Comparison of ENCODE assay signal across 15 cellular contexts in the genomic region with DNA sequence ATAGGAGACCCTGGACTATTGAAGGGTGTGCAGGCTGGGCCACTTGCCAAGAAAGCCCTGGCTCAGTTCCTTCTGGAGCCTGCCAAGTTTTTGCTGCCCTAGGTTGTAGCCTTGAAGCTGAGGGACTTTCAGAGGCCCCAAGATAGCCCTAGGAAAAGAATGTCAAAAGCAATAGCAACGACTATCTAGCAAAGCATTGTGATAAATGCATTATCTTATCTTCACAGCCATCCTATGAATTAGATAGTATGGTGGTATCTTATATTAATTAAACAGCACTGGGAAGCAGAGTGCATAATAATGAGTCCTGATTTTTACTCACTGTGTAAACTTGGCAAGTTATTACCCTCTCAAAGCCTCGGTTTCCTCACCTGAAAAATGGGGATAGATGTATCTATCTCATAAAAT.
DNase-seq lines count a peak whose midpoint lies in the region; ATAC-seq and TF ChIP-seq lines count a peak whose summit lies in the region.
"Had no signal": no experiment of that assay in that cellular context is flagged by ENCODE, and none has a peak within 500 bp of the region (broad histone marks: within the 10 kb centered on the region; RNA-seq: fewer than 3 reads in every experiment).

No MANE protein-coding gene starts in this region.

- intact Hi-C loops in heart left ventricle (cut with DNase I), result no loop called here

- no peaks in the 10 kb centered on the region; the same call in 1 of the 2 replicates for H3K4me1 ChIP-seq in HEK293 (ENCODE audit: control insufficient read depth, insufficient read depth, low read length)
- H3K4me1 ChIP-seq in RWPE2 (ENCODE audit: insufficient read depth, poor library complexity, severe bottlenecking), result peaks cover 33% of the 10 kb centered on the region
- peaks cover 0 to 22% (median 3%) of the 10 kb centered on the region in 12 donors for H3K4me1 ChIP-seq in heart left ventricle
- H3K4me1 ChIP-seq: SJCRH30 had no signal

- POLR2A ChIA-PET in HEK293 (lab: Yijun Ruan, JAX), result no interaction called here

- H3K27me3 ChIP-seq in RWPE2 (ENCODE audit: insufficient read depth, poor library complexity, severe bottlenecking) (no peaks in the 10 kb centered on the region), heart left ventricle (no peaks in the 10 kb centered on the region)
- H3K27me3 ChIP-seq: SJCRH30 had no signal

- no peak overlapping the region for H3K4me3 ChIP-seq in HEK293 (ENCODE audit: low read depth, low read length)
- H3K4me3 ChIP-seq in RWPE2 (ENCODE audit: severe bottlenecking), result no peak overlapping the region
- H3K4me3 ChIP-seq in heart left ventricle, result no peak overlapping the region
- H3K4me3 ChIP-seq: K562, prostate gland, SJCRH30 had no signal

- H3K9me3 ChIP-seq in HEK293 (ENCODE audit: control insufficient read depth, insufficient read depth, low read depth, low read length) (no peaks in the 10 kb centered on the region), RWPE2 (ENCODE audit: severe bottlenecking) (no peaks in the 10 kb centered on the region), heart left ventricle (no peaks in the 10 kb centered on the region)
- H3K9me3 ChIP-seq: prostate gland, SJCRH30 had no signal

- TF ChIP-seq CTCF in HEK293 (tag by site-specific recombination; IDR thresholded peaks at IDR 0.05) (no peak), RWPE2 (IDR thresholded peaks at IDR 0.05; ENCODE audit: poor library complexity, severe bottlenecking) (no peak), heart left ventricle (IDR thresholded peaks at IDR 0.05) (no peak)

- TF ChIP-seq POLR2A in heart left ventricle (IDR thresholded peaks at IDR 0.05), result no peak

- H3K27ac ChIP-seq in HEK293 (ENCODE audit: extremely low read depth, low read depth, low read length) (no peak overlapping the region), RWPE2 (ENCODE audit: poor library complexity, severe bottlenecking) (peak overlapping the region; percentile 79), heart left ventricle (peak overlapping the region in 4 of 12 donors; percentile 6 to 75 (median 31))
- H3K27ac ChIP-seq: prostate gland, SJCRH30 had no signal

- DNase-seq in RWPE2 (ENCODE audit: low spot score) (no peak), heart left ventricle (peak; percentile 58 to 75 (median 69)), renal cortical epithelial cell (ENCODE audit: low read depth) (peak; percentile 44), NCI-H510A treated with DMSO at 0.1 percent for 48 hours (lab: John Stamatoyannopoulos, UW) (no peak), SHP77 treated with DMSO at 0.1 percent for 48 hours (lab: John Stamatoyannopoulos, UW) (no peak), NOMO-1 (lab: John Stamatoyannopoulos, UW; ENCODE audit: unreplicated experiment in 2 of 2) (no peak), medulla oblongata (ENCODE audit: extremely low spot score) (no peak)
- DNase-seq: activated naive CD8-positive, alpha-beta T cell treated with anti-CD3 and anti-CD28 coated beads, Interleukin-2, amount 50 U/mL, for 24 hours; CD4-positive, alpha-beta T cell; effector memory CD4-positive, alpha-beta T cell; NCI-H524 had no signal

- no peaks in the 10 kb centered on the region for H3K36me3 ChIP-seq in HEK293 (ENCODE audit: control insufficient read depth in 2 of 2, insufficient read depth in 1 of 2, low read length in 2 of 2)
- no peaks in the 10 kb centered on the region for H3K36me3 ChIP-seq in RWPE2 (ENCODE audit: low read depth)
- H3K36me3 ChIP-seq in heart left ventricle, result no peaks in the 10 kb centered on the region
- H3K36me3 ChIP-seq: prostate gland, SJCRH30 had no signal

- 32 to 38% (median 36%) methylated on average over 2 of the region's 2 CpGs for WGBS in heart left ventricle, 4 donors

- peak; percentile 45 for ATAC-seq in RWPE2 (ENCODE audit: low read depth)
- ATAC-seq in heart left ventricle, result peak; percentile 90 to 98 (median 95)
- ATAC-seq: activated naive CD8-positive, alpha-beta T cell treated with anti-CD3 and anti-CD28 coated beads, Interleukin-2, amount 50 U/mL, for 24 hours; K562 had no signal

- CTCF ChIA-PET in HEK293 (lab: Yijun Ruan, JAX), result no interaction called here

TF ChIP-seq in HEK293, 187 proteins besides CTCF, POLR2A, EP300 and RAD21:
- TF ChIP-seq, protein P1, sequence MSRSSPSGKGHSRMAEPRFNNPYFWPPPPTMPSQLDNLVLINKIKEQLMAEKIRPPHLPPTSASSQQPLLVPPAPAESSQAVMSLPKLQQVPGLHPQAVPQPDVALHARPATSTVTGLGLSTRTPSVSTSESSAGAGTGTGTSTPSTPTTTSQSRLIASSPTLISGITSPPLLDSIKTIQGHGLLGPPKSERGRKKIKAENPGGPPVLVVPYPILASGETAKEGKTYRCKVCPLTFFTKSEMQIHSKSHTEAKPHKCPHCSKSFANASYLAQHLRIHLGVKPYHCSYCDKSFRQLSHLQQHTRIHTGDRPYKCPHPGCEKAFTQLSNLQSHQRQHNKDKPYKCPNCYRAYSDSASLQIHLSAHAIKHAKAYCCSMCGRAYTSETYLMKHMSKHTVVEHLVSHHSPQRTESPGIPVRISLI (tag by site-specific recombination; IDR thresholded peaks at IDR 0.05), result no peak
- TF ChIP-seq, protein P2, sequence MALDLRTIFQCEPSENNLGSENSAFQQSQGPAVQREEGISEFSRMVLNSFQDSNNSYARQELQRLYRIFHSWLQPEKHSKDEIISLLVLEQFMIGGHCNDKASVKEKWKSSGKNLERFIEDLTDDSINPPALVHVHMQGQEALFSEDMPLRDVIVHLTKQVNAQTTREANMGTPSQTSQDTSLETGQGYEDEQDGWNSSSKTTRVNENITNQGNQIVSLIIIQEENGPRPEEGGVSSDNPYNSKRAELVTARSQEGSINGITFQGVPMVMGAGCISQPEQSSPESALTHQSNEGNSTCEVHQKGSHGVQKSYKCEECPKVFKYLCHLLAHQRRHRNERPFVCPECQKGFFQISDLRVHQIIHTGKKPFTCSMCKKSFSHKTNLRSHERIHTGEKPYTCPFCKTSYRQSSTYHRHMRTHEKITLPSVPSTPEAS (tag by site-specific recombination; IDR thresholded peaks at IDR 0.05), result 0 out of 2 replicates have a peak, but pooled peaks have one; percentile 15
- no peak for TF ChIP-seq ZNF157 (tag by site-specific recombination; IDR thresholded peaks at IDR 0.05)
- peak; percentile 65 for TF ChIP-seq ZBTB8A (tag by site-specific recombination; IDR thresholded peaks at IDR 0.05)
- peak; percentile 49; the same call in 1 of the 2 replicates for TF ChIP-seq ZNF660 (tag by site-specific recombination; IDR thresholded peaks at IDR 0.05)

Comparison
In these comparisons a context has a peak if more than half of its experiments do, and no peak if none do; other contexts are left out.
1. DNase-seq: peak in heart left ventricle (5 of 5) and renal cortical epithelial cell (single experiment); none in RWPE2 (single experiment), NCI-H510A treated with DMSO at 0.1 percent for 48 hours (single experiment), SHP77 treated with DMSO at 0.1 percent for 48 hours (single experiment), NOMO-1 (0 of 2) and medulla oblongata (single experiment).